28 cellular contexts compared by ENCODE assay signal in genomic region chr7:98827258-98827657, GRCh38. TPM values are rescaled to one million over a fixed set of nuclear protein-coding genes. Genes with fewer than 3 reads are reported as not detected.
"Had no signal": no experiment of that assay in that cellular context is flagged by ENCODE, and none has a peak within 500 bp of the region (broad histone marks: within the 10 kb centered on the region; RNA-seq: fewer than 3 reads in every experiment).

No MANE protein-coding gene starts in this region.

- H3K4me1 ChIP-seq: left lung, right lobe of liver, upper lobe of right lung had no signal

- H3K9me3 ChIP-seq: gastrocnemius medialis, left lung, mucosa of descending colon, right lobe of liver, thyroid gland, upper lobe of right lung had no signal

- ATAC-seq: left lung, T-helper 17 cell had no signal

- H3K27ac ChIP-seq: gastrocnemius medialis, left lung, right lobe of liver, thyroid gland, upper lobe of right lung had no signal

- H3K4me1 Mint-ChIP-seq: activated CD4-positive, alpha-beta T cell treated with anti-CD3 and anti-CD28 coated beads, Interleukin-2, amount 10 ng/mL, durations not matched to agents 24 days and 14 days; activated naive CD8-positive, alpha-beta T cell treated with anti-CD3 and anti-CD28 coated beads for 36 hours; central memory CD8-positive, alpha-beta T cell; T-helper 17 cell had no signal

- FAIRE-seq: astrocyte had no signal

- DNase-seq: activated CD4-positive, alpha-beta memory T cell treated with anti-CD3 and anti-CD28 coated beads for 36 hours; activated CD4-positive, alpha-beta T cell treated with anti-CD3 and anti-CD28 coated beads, Interleukin-2, amount 10 ng/mL, durations not matched to agents 24 days and 14 days; activated CD4-positive, CD25-positive, alpha-beta regulatory T cell treated with anti-CD3 and anti-CD28 coated beads, Interleukin-2, amount 50 U/mL, for 72 hours; activated CD8-positive, alpha-beta memory T cell treated with anti-CD3 and anti-CD28 coated beads, Interleukin-2, amount 50 U/mL, for 4 hours; activated effector memory CD4-positive, alpha-beta T cell treated with anti-CD3 and anti-CD28 coated beads, Interleukin-2, amount 50 U/mL, for 16 hours; activated naive CD4-positive, alpha-beta T cell treated with anti-CD3 and anti-CD28 coated beads for 36 hours; activated naive CD8-positive, alpha-beta T cell treated with anti-CD3 and anti-CD28 coated beads for 36 hours; activated T-cell treated with anti-CD3 and anti-CD28 coated beads, Interleukin-2, amount 50 U/mL, for 1 hour; effector memory CD4-positive, alpha-beta T cell; left lung; mucosa of descending colon; stimulated activated CD4-positive, alpha-beta T cell treated with anti-CD3 and anti-CD28 coated beads, Interleukin-4, amount 100 ng/mL, for 1 hour; T-helper 17 cell; T1000; upper lobe of right lung had no signal

- H3K27me3 Mint-ChIP-seq: activated CD4-positive, alpha-beta T cell treated with anti-CD3 and anti-CD28 coated beads, Interleukin-2, amount 10 ng/mL, durations not matched to agents 24 days and 14 days had no signal

- H3K4me3 Mint-ChIP-seq: activated CD4-positive, alpha-beta memory T cell treated with anti-CD3 and anti-CD28 coated beads for 36 hours; activated CD4-positive, alpha-beta T cell treated with anti-CD3 and anti-CD28 coated beads, Interleukin-2, amount 10 ng/mL, durations not matched to agents 24 days and 14 days; activated naive CD4-positive, alpha-beta T cell treated with anti-CD3 and anti-CD28 coated beads for 36 hours; activated naive CD8-positive, alpha-beta T cell treated with anti-CD3 and anti-CD28 coated beads for 36 hours; activated T-helper 1 cell treated with anti-CD3 and anti-CD28 coated beads, Interleukin-12 subunit alpha, Interleukin-12 subunit beta, Interleukin-2, Interleukin-4 antibody, amounts not matched to agents 30 ng/mL and 10 ng/mL and 1 ng/mL, durations not matched to agents 14 hours and 24 hours and 36 hours; central memory CD8-positive, alpha-beta T cell; natural killer cell treated with Interleukin-12 subunit alpha and Interleukin-12 subunit beta and Interleukin-15 and Interleukin-18, amount 100 ng/mL, for 72 hours; stimulated activated naive CD8-positive, alpha-beta T cell treated with anti-CD3 and anti-CD28 coated beads, Interleukin-15, Interleukin-2, amounts not matched to agents 100 ng/mL and 50 ng/mL, for 24 hours; T-helper 17 cell had no signal

- H3K27me3 ChIP-seq: dorsolateral prefrontal cortex, gastrocnemius medialis, right lobe of liver, thyroid gland had no signal

- H3K27ac Mint-ChIP-seq: activated CD4-positive, alpha-beta memory T cell treated with anti-CD3 and anti-CD28 coated beads for 36 hours; activated CD4-positive, alpha-beta T cell treated with anti-CD3 and anti-CD28 coated beads, Interleukin-2, amount 10 ng/mL, durations not matched to agents 24 days and 14 days; activated naive CD4-positive, alpha-beta T cell treated with anti-CD3 and anti-CD28 coated beads for 36 hours; activated naive CD8-positive, alpha-beta T cell treated with anti-CD3 and anti-CD28 coated beads for 36 hours; activated T-helper 1 cell treated with anti-CD3 and anti-CD28 coated beads, Interleukin-12 subunit alpha, Interleukin-12 subunit beta, Interleukin-2, Interleukin-4 antibody, amounts not matched to agents 30 ng/mL and 10 ng/mL and 1 ng/mL, durations not matched to agents 14 hours and 24 hours and 36 hours; natural killer cell treated with Interleukin-12 subunit alpha and Interleukin-12 subunit beta and Interleukin-15 and Interleukin-18, amount 100 ng/mL, for 72 hours; stimulated activated naive CD8-positive, alpha-beta T cell treated with anti-CD3 and anti-CD28 coated beads, Interleukin-15, Interleukin-2, amounts not matched to agents 100 ng/mL and 50 ng/mL, for 24 hours; T-helper 17 cell had no signal

- H3K9me3 Mint-ChIP-seq: activated CD4-positive, alpha-beta memory T cell treated with anti-CD3 and anti-CD28 coated beads for 36 hours; activated CD4-positive, alpha-beta T cell treated with anti-CD3 and anti-CD28 coated beads, Interleukin-2, amount 10 ng/mL, durations not matched to agents 24 days and 14 days; activated naive CD4-positive, alpha-beta T cell treated with anti-CD3 and anti-CD28 coated beads for 36 hours; activated naive CD8-positive, alpha-beta T cell treated with anti-CD3 and anti-CD28 coated beads for 36 hours; activated T-helper 1 cell treated with anti-CD3 and anti-CD28 coated beads, Interleukin-12 subunit alpha, Interleukin-12 subunit beta, Interleukin-2, Interleukin-4 antibody, amounts not matched to agents 30 ng/mL and 10 ng/mL and 1 ng/mL, durations not matched to agents 14 hours and 24 hours and 36 hours; central memory CD8-positive, alpha-beta T cell; natural killer cell treated with Interleukin-12 subunit alpha and Interleukin-12 subunit beta and Interleukin-15 and Interleukin-18, amount 100 ng/mL, for 72 hours; stimulated activated naive CD8-positive, alpha-beta T cell treated with anti-CD3 and anti-CD28 coated beads, Interleukin-15, Interleukin-2, amounts not matched to agents 100 ng/mL and 50 ng/mL, for 24 hours had no signal

- H3K36me3 ChIP-seq: gastrocnemius medialis, left lung, right lobe of liver, thyroid gland, upper lobe of right lung, WERI-Rb-1 had no signal

- H3K4me3 ChIP-seq: gastrocnemius medialis, left lung, mucosa of descending colon, right lobe of liver, thyroid gland, upper lobe of right lung had no signal

RNA-seq across cellular contexts. Expression of gene TMEM130, which starts 42.6 kb away (rescaled TPM):
- total RNA-seq: activated CD4-positive, alpha-beta memory T cell treated with anti-CD3 and anti-CD28 coated beads for 36 hours; activated CD4-positive, alpha-beta T cell treated with anti-CD3 and anti-CD28 coated beads, Interleukin-2, amount 10 ng/mL, durations not matched to agents 24 days and 14 days; activated CD8-positive, alpha-beta memory T cell treated with anti-CD3 and anti-CD28 coated beads for 36 hours; activated naive CD8-positive, alpha-beta T cell treated with anti-CD3 and anti-CD28 coated beads for 36 hours; gastrocnemius medialis; lung microvascular endothelial cell; myocyte; natural killer cell treated with Interleukin-12 subunit alpha and Interleukin-12 subunit beta and Interleukin-15 and Interleukin-18, amount 100 ng/mL, for 72 hours; right lobe of liver had no signal
